ENCODE assay signal across 19 cellular contexts in genomic region chr9:35546853-35547252, GRCh38. TPM values are rescaled to one million over a fixed set of nuclear protein-coding genes. Genes with fewer than 3 reads are reported as not detected.
DNase-seq lines count a peak whose midpoint lies in the region; ATAC-seq, FAIRE-seq and TF ChIP-seq lines count a peak whose summit lies in the region.
"Had no signal": no experiment of that assay in that cellular context is flagged by ENCODE, and none has a peak within 500 bp of the region (broad histone marks: within the 10 kb centered on the region; RNA-seq: fewer than 3 reads in every experiment).

No MANE protein-coding gene starts in this region.

- TF ChIP-seq CTCF in astrocyte (IDR thresholded peaks at IDR 0.05; ENCODE audit: insufficient read depth, low read depth, low read length) = no peak

- H3K9me3 ChIP-seq in astrocyte (ENCODE audit: insufficient read depth, low read depth, low read length) (no peaks in the 10 kb centered on the region), neuronal stem cell (replicated peaks in 1 of 2; ENCODE audit: control insufficient read depth in 2 of 2, insufficient read depth in 1 of 2, low read depth in 1 of 2, low read length in 2 of 2) (peaks cover 0 to 3% of the 10 kb centered on the region in 2 donors)
- H3K9me3 ChIP-seq: BLaER1 treated with 17β-estradiol and CSF1 and Interleukin-3, amounts not matched to agents 10 nM and 100 nM; HAP-1 had no signal

- H3K4me2 ChIP-seq in astrocyte (ENCODE audit: low read length) = no peak overlapping the region
- H3K4me2 ChIP-seq in neuronal stem cell (ENCODE audit: insufficient read depth, low read length, poor library complexity, severe bottlenecking) = no peak overlapping the region
- H3K4me2 ChIP-seq: BLaER1 treated with 17β-estradiol and CSF1 and Interleukin-3, amounts not matched to agents 10 nM and 100 nM had no signal

- H2AK5ac ChIP-seq in neuronal stem cell (ENCODE audit: low read depth, low read length) = no peak overlapping the region

- no peak for TF ChIP-seq POLR2A in H54 (IDR thresholded peaks at IDR 0.05; ENCODE audit: low read depth, low read length)

- peaks cover 89% of the 10 kb centered on the region for H4K20me1 ChIP-seq in astrocyte (ENCODE audit: insufficient read depth, low read length)

- no peak overlapping the region for H2BK120ac ChIP-seq in neuronal stem cell (ENCODE audit: low read depth, low read length)

- H2BK12ac ChIP-seq in neuronal stem cell (ENCODE audit: low read length) = peak overlapping the region; percentile 10

- H3K27ac ChIP-seq in astrocyte (ENCODE audit: low read depth, low read length) (no peak overlapping the region), neuronal stem cell (replicated peaks; ENCODE audit: low read length) (no peak overlapping the region)
- H3K27ac ChIP-seq: BLaER1 treated with 17β-estradiol and CSF1 and Interleukin-3, amounts not matched to agents 10 nM and 100 nM had no signal

- no peak overlapping the region for H3K18ac ChIP-seq in neuronal stem cell (ENCODE audit: low read length)

- H3K27me3 Mint-ChIP-seq in astrocyte (ENCODE audit: low read depth, unreplicated experiment) = no peaks in the 10 kb centered on the region
- H3K27me3 Mint-ChIP-seq: CD4-positive, alpha-beta T cell had no signal

- no peak for FAIRE-seq in astrocyte (lab: Jason Lieb, UNC)
- FAIRE-seq in H54 (lab: Jason Lieb, UNC) = no peak
- FAIRE-seq: GM12878, GM18507, HepG2, HTR-8/SVneo had no signal

- no peaks in the 10 kb centered on the region for H3K27me3 ChIP-seq in astrocyte (ENCODE audit: insufficient read depth, low read length)
- H3K27me3 ChIP-seq in neuronal stem cell (ENCODE audit: control insufficient read depth in 3 of 3, insufficient read depth in 3 of 3, low read depth in 1 of 3, low read length in 3 of 3) = no peaks in the 10 kb centered on the region
- H3K27me3 ChIP-seq: BLaER1 treated with 17β-estradiol and CSF1 and Interleukin-3, amounts not matched to agents 10 nM and 100 nM had no signal

- intact Hi-C loops in left ventricle myocardium superior (cut with micrococcal nuclease) (no loop called here), Right ventricle myocardium inferior (cut with DNase I) (no loop called here)

- peak overlapping the region; percentile 31 for H3K27ac Mint-ChIP-seq in astrocyte (ENCODE audit: unreplicated experiment)
- H3K27ac Mint-ChIP-seq: CD4-positive, alpha-beta T cell had no signal

- ATAC-seq in left ventricle myocardium superior = peak; percentile 12
- no peak for ATAC-seq in Right ventricle myocardium inferior
- ATAC-seq: GM12878, HepG2 had no signal

- peak overlapping the region; percentile 53 for H2BK5ac ChIP-seq in neuronal stem cell (ENCODE audit: low read length)

- no CpG with 5 or more reads among the region's 6 CpGs for WGBS in neuronal stem cell (ENCODE audit: extremely low coverage in 2 of 2, insufficient read length in 2 of 2, insufficient replicate concordance in 1 of 2), 2 donors

- DNase-seq in left ventricle myocardium superior (no peak), Right ventricle myocardium inferior (ENCODE audit: missing footprints) (no peak), astrocyte (ENCODE audit: low read depth) (no peak), neuronal stem cell (ENCODE audit: low spot score) (no peak), H54 (ENCODE audit: insufficient read length, low spot score) (no peak), DMS 273 (lab: John Stamatoyannopoulos, UW; ENCODE audit: unreplicated experiment) (no peak)
- no peak for DNase-seq in stimulated activated CD4-positive, alpha-beta T cell treated with anti-CD3 and anti-CD28 coated beads, Interleukin-2, amount 100 ng/mL, for 48 hours
- DNase-seq: 8988T; ACHN; Calu3; CD4-positive, alpha-beta T cell; DMS79; GOT3 had no signal

- no peaks in the 10 kb centered on the region for H3K4me1 ChIP-seq in astrocyte (ENCODE audit: insufficient read depth, low read length)
- H3K4me1 ChIP-seq in neuronal stem cell (ENCODE audit: control insufficient read depth in 2 of 2, insufficient read depth in 1 of 2, low read depth in 1 of 2, low read length in 2 of 2) = no peaks in the 10 kb centered on the region
- H3K4me1 ChIP-seq: BLaER1 treated with 17β-estradiol and CSF1 and Interleukin-3, amounts not matched to agents 10 nM and 100 nM; HAP-1 had no signal

- peaks cover 2% of the 10 kb centered on the region for H3K79me1 ChIP-seq in neuronal stem cell (ENCODE audit: low read depth, low read length)

- H2AFZ ChIP-seq in astrocyte (ENCODE audit: low read depth, low read length) (no peak overlapping the region), neuronal stem cell (ENCODE audit: low read length) (no peak overlapping the region)

- no peak overlapping the region for H3K14ac ChIP-seq in neuronal stem cell (ENCODE audit: low read length)

- peaks cover 93% of the 10 kb centered on the region for H3K79me2 ChIP-seq in astrocyte (ENCODE audit: insufficient read depth, low read length)

- H3K9me3 Mint-ChIP-seq in astrocyte (ENCODE audit: unreplicated experiment) = no peaks in the 10 kb centered on the region
- H3K9me3 Mint-ChIP-seq: CD4-positive, alpha-beta T cell had no signal

- H3K23ac ChIP-seq in neuronal stem cell (ENCODE audit: low read depth, low read length, poor library complexity) = peak overlapping the region; percentile 43

- H3K36me3 Mint-ChIP-seq in astrocyte (ENCODE audit: low read depth, unreplicated experiment) = peaks cover 33% of the 10 kb centered on the region

- no peak overlapping the region for H3K4me3 Mint-ChIP-seq in astrocyte (ENCODE audit: unreplicated experiment)
- H3K4me3 Mint-ChIP-seq: CD4-positive, alpha-beta T cell had no signal

- no peak overlapping the region for H3K4ac ChIP-seq in neuronal stem cell (ENCODE audit: low read length)

- H3K4me1 Mint-ChIP-seq in astrocyte (ENCODE audit: low read depth, unreplicated experiment) = peaks cover 26% of the 10 kb centered on the region

- no peak overlapping the region for H4K8ac ChIP-seq in neuronal stem cell (ENCODE audit: low read depth, low read length)

- H3K36me3 ChIP-seq in astrocyte (ENCODE audit: insufficient read depth, low read length) = peaks cover 12% of the 10 kb centered on the region
- peaks cover 24 to 38% of the 10 kb centered on the region in 2 donors for H3K36me3 ChIP-seq in neuronal stem cell (replicated peaks in 1 of 2; ENCODE audit: control insufficient read depth in 2 of 2, insufficient read depth in 2 of 2, low read length in 2 of 2)
- H3K36me3 ChIP-seq: HAP-1 had no signal

- no peak overlapping the region for H3K9ac ChIP-seq in astrocyte (ENCODE audit: low read length)
- peak overlapping the region; percentile 21 for H3K9ac ChIP-seq in neuronal stem cell (ENCODE audit: low read depth, low read length, poor library complexity)
- H3K9ac ChIP-seq: BLaER1 treated with 17β-estradiol and CSF1 and Interleukin-3, amounts not matched to agents 10 nM and 100 nM had no signal

- no peak overlapping the region for H4K91ac ChIP-seq in neuronal stem cell (ENCODE audit: low read depth, low read length, poor library complexity)

- H2BK15ac ChIP-seq in neuronal stem cell (ENCODE audit: low read length) = no peak overlapping the region

- H3K4me3 ChIP-seq in astrocyte (ENCODE audit: insufficient read depth, low read depth, low read length) = no peak overlapping the region
- no peak overlapping the region for H3K4me3 ChIP-seq in neuronal stem cell (ENCODE audit: low read length in 2 of 2)
- H3K4me3 ChIP-seq: BLaER1 treated with 17β-estradiol and CSF1 and Interleukin-3, amounts not matched to agents 10 nM and 100 nM; GM12878; HAP-1 had no signal

RNA-seq across cellular contexts. Expression of gene RUSC2, which starts 56.9 kb away (rescaled TPM):
- total RNA-seq in left ventricle myocardium superior (30.3 TPM), Right ventricle myocardium inferior (25.1 TPM), astrocyte (63.8 and 67.4 TPM in 2 replicates)
- polyA plus RNA-seq in neuronal stem cell (2013, experiment 1 of 2) = 6.3 TPM
- 6.5 TPM for polyA plus RNA-seq in neuronal stem cell (2013, experiment 2 of 2)
- total RNA-seq: GM12878 had no signal
- polyA plus RNA-seq: GM12878 had no signal

RNA-seq across cellular contexts. Expression of gene TESK1, which starts 58.2 kb away (rescaled TPM):
- total RNA-seq in left ventricle myocardium superior (28.8 TPM), Right ventricle myocardium inferior (27.3 TPM), astrocyte (30.9 and 33.7 TPM in 2 replicates)
- 23.9 TPM for polyA plus RNA-seq in neuronal stem cell (2013, experiment 1 of 2)
- polyA plus RNA-seq in neuronal stem cell (2013, experiment 2 of 2) = 22.7 TPM
